Comparison of ENCODE assay signal across 1 cellular context in the genomic region with DNA sequence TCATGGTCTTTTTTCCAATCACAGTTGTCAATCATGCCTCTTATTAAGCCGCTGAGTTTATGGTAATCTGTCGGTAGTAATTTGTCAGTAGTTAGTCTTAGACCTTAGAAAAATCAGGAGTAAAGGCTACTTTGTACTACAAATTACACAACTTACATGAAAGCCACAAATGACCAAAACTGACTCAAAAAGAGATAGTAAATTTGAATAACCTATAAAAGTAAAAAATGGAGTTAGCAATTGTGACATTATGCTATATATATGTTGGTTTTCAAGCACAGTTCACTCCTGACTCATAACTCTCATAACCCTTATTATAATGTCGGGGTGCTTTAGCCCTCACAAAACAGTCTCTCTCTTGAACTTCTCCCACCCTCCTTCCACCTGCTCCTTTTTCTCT.
TF ChIP-seq lines count a peak whose summit lies in the region.

No MANE protein-coding gene starts in this region.

TF ChIP-seq in H1, 55 proteins besides CTCF, POLR2A, EP300 and RAD21:
- no peak for TF ChIP-seq NANOG (IDR thresholded peaks at IDR 0.05; ENCODE audit: insufficient read depth, low read depth, low read length, poor library complexity, severe bottlenecking)
- TF ChIP-seq SP1 (IDR thresholded peaks at IDR 0.05; ENCODE audit: low read depth, low read length): no peak
- TF ChIP-seq, protein P1, sequence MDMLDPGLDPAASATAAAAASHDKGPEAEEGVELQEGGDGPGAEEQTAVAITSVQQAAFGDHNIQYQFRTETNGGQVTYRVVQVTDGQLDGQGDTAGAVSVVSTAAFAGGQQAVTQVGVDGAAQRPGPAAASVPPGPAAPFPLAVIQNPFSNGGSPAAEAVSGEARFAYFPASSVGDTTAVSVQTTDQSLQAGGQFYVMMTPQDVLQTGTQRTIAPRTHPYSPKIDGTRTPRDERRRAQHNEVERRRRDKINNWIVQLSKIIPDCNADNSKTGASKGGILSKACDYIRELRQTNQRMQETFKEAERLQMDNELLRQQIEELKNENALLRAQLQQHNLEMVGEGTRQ (IDR thresholded peaks at IDR 0.05; ENCODE audit: low read length): no peak
- no peak for TF ChIP-seq CEBPB (IDR thresholded peaks at IDR 0.05; ENCODE audit: low read depth, low read length)
- TF ChIP-seq EGR1 (IDR thresholded peaks at IDR 0.05; ENCODE audit: borderline replicate concordance, low read depth, low read length): no peak
- TF ChIP-seq NRF1 (IDR thresholded peaks at IDR 0.05; ENCODE audit: low read depth, low read length): no peak
- no peak for TF ChIP-seq BCL11A (IDR thresholded peaks at IDR 0.05; ENCODE audit: low read depth in 2 of 2, low read length in 2 of 2)
- no peak for TF ChIP-seq POLR2AphosphoS5 (IDR thresholded peaks at IDR 0.05; ENCODE audit: low read depth, low read length)
- TF ChIP-seq TAF1 (IDR thresholded peaks at IDR 0.05; ENCODE audit: low read depth, low read length): no peak
- no peak for TF ChIP-seq CTBP2 (IDR thresholded peaks at IDR 0.05; ENCODE audit: borderline replicate concordance, insufficient read depth, insufficient read length, low read length)
- no peak for TF ChIP-seq SIRT6 (IDR thresholded peaks at IDR 0.05; ENCODE audit: low read length)
- TF ChIP-seq CREB1 (IDR thresholded peaks at IDR 0.05): no peak
- no peak for TF ChIP-seq CHD2 (IDR thresholded peaks at IDR 0.05; ENCODE audit: low read length)
- TF ChIP-seq TCF12 (IDR thresholded peaks at IDR 0.05; ENCODE audit: low read depth, low read length): no peak
- TF ChIP-seq KDM5A (IDR thresholded peaks at IDR 0.05; ENCODE audit: low read length): no peak
- TF ChIP-seq BACH1 (IDR thresholded peaks at IDR 0.05; ENCODE audit: low read length): no peak
- TF ChIP-seq HDAC6 (IDR thresholded peaks at IDR 0.05; ENCODE audit: low read depth, low read length): no peak
